In the genomic region with DNA sequence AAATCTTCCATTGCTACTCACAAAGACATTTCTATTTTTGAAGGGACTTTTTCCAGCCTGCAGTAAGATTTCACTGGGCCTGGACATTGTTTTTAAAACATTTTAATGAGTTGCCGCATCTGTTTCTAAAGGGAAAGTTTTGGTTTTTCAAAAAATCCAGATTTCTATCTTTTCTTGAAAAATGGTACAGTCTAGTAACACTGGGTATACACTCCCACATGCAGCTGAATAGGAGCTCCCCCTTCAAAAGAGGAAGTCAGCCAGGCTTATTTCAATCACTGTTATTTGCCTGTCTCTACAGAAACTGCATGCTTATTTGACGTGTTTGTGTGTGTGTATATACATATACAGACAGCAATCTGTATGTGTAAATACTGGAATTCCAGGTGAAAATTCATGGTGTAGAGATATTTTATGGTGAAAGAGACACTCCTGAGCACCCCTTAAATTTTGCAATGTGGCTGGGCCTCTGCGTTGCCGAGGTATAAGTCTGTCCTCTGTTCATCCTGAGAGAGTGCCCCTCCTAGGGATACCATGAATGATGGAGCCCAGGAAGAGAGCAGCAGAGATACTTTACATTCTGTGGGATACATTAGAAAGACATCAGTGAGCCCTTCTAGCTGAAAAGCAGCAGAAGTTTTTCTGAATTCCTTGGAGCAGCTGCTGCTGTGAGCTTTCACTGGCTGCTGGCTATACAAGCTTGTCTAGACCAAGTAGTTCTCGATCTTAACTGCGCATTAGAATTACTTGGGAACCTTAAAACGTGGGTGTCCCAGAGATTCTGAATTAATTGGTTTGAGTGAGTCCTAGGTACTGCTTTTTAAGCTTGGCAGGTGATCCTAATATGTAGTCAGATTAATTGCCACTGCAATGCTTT, we compare ENCODE assay signal across 9 cellular contexts. TPM values are rescaled to one million over a fixed set of nuclear protein-coding genes. Genes with fewer than 3 reads are reported as not detected.
DNase-seq lines count a peak whose midpoint lies in the region; ATAC-seq and TF ChIP-seq lines count a peak whose summit lies in the region.
"Had no signal": no experiment of that assay in that cellular context is flagged by ENCODE, and none has a peak within 500 bp of the region (broad histone marks: within the 10 kb centered on the region; RNA-seq: fewer than 3 reads in every experiment).

No MANE protein-coding gene starts in this region.

- H3K27me3 Mint-ChIP-seq in activated B cell treated with CpG ODN at 0.5 μM for 24 hours, result no peaks in the 10 kb centered on the region

- H4K20me1 ChIP-seq in SK-N-SH (ENCODE audit: insufficient read depth), result no peaks in the 10 kb centered on the region

- H3K36me3 Mint-ChIP-seq in activated B cell treated with CpG ODN at 0.5 μM for 24 hours (ENCODE audit: low read depth), result no peaks in the 10 kb centered on the region

- no peak overlapping the region for H3K4me2 ChIP-seq in SK-N-SH

- TF ChIP-seq RAD21 in SK-N-SH (IDR thresholded peaks at IDR 0.05; ENCODE audit: low read length), result no peak

- TF ChIP-seq EP300 in stomach (IDR thresholded peaks at IDR 0.05), result no peak
- TF ChIP-seq EP300 in SK-N-SH (IDR thresholded peaks at IDR 0.05; ENCODE audit: borderline replicate concordance in 1 of 2, low read depth in 1 of 2, low read length in 1 of 2), result no peak

- POLR2A ChIA-PET in activated B cell treated with CpG ODN at 0.5 μM for 24 hours (lab: Charles Lee) (interaction anchor here (0.6 to 3.6 kb wide), 2 partner anchors 13 to 145 kb away, joined by 3 to 43 read pairs; a partner anchor contains a TSS), SK-N-SH (lab: Yijun Ruan, JAX) (no interaction called here)

- CTCF ChIA-PET in activated B cell treated with CpG ODN at 0.5 μM for 24 hours (lab: Charles Lee) (interaction anchor here (0.7 to 1.7 kb wide), 2 partner anchors 28 to 348 kb away, joined by 3 to 5 read pairs; no protein-coding TSS in a partner anchor), SK-N-SH (lab: Yijun Ruan, JAX) (no interaction called here)

- H3K9me3 Mint-ChIP-seq in activated B cell treated with CpG ODN at 0.5 μM for 24 hours, result no peaks in the 10 kb centered on the region
- H3K9me3 Mint-ChIP-seq: T-helper 1 cell treated with Interleukin-12 subunit alpha and Interleukin-12 subunit beta and Interleukin-4 antibody, amounts not matched to agents 30 μg/mL and 1 μg/mL, for 36 hours had no signal

- 62 to 72% (median 66%) methylated on average over 7 of the region's 7 CpGs for WGBS in stomach, 5 donors
- 73% methylated on average over 7 of the region's 7 CpGs for WGBS in SK-N-SH (ENCODE audit: low lambda C conversion rate)

- no peak overlapping the region for H3K4me3 Mint-ChIP-seq in activated B cell treated with CpG ODN at 0.5 μM for 24 hours
- H3K4me3 Mint-ChIP-seq: T-helper 1 cell treated with Interleukin-12 subunit alpha and Interleukin-12 subunit beta and Interleukin-4 antibody, amounts not matched to agents 30 μg/mL and 1 μg/mL, for 36 hours had no signal

- H3K9me2 ChIP-seq in SK-N-SH, result no peaks in the 10 kb centered on the region

- H3K27ac ChIP-seq in stomach (peak overlapping the region in 3 of 5 donors; percentile 24 to 59 (median 51)), SK-N-SH (ENCODE audit: low read depth in 2 of 2, low read length in 1 of 2) (no peak overlapping the region)

- no peak for TF ChIP-seq POLR2A in stomach (IDR thresholded peaks at IDR 0.05)

- H3K4me3 ChIP-seq in stomach (no peak overlapping the region), SK-N-SH (ENCODE audit: low read depth in 2 of 2, low read length in 1 of 2) (no peak overlapping the region)

- DNase-seq in DMS153 (lab: John Stamatoyannopoulos, UW), result peak; percentile 9
- no peak for DNase-seq in DMS153 treated with DMSO at 0.1 percent for 48 hours (lab: John Stamatoyannopoulos, UW; ENCODE audit: unreplicated experiment)
- DNase-seq in activated B cell treated with CpG ODN at 0.5 μM for 24 hours, result no peak
- no peak for DNase-seq in stomach
- DNase-seq in NCI-H82 (lab: John Stamatoyannopoulos, UW), result no peak
- no peak for DNase-seq in stimulated activated CD8-positive, alpha-beta memory T cell treated with anti-CD3 and anti-CD28 coated beads, Interleukin-4, amount 100 ng/mL, for 48 hours
- no peak for DNase-seq in SK-N-SH

- no peaks in the 10 kb centered on the region for H3K36me3 ChIP-seq in stomach
- no peaks in the 10 kb centered on the region for H3K36me3 ChIP-seq in SK-N-SH (replicated peaks in 1 of 2; ENCODE audit: control insufficient read depth in 1 of 2, insufficient read depth in 2 of 2, low read length in 1 of 2)

- H3K27ac Mint-ChIP-seq in activated B cell treated with CpG ODN at 0.5 μM for 24 hours, result peak overlapping the region; percentile 46
- H3K27ac Mint-ChIP-seq: T-helper 1 cell treated with Interleukin-12 subunit alpha and Interleukin-12 subunit beta and Interleukin-4 antibody, amounts not matched to agents 30 μg/mL and 1 μg/mL, for 36 hours had no signal

- no peaks in the 10 kb centered on the region for H3F3A ChIP-seq in SK-N-SH (replicated peaks; ENCODE audit: insufficient read depth)

- H3K27me3 ChIP-seq in stomach (no peaks in the 10 kb centered on the region), SK-N-SH (ENCODE audit: insufficient read depth) (no peaks in the 10 kb centered on the region)

- no peaks in the 10 kb centered on the region for H3K79me2 ChIP-seq in SK-N-SH (ENCODE audit: insufficient read depth)

- intact Hi-C loops in activated B cell treated with CpG ODN at 0.5 μM for 24 hours (cut with micrococcal nuclease) (loop anchor here (1.0 kb wide), 2 partner anchors 12 to 28 kb away; a partner anchor contains a TSS), stomach (cut with DNase I; ENCODE audit: low total_unique reads) (no loop called here)

- H3K9ac ChIP-seq in SK-N-SH, result no peak overlapping the region

- peaks cover 20% of the 10 kb centered on the region for H3K4me1 Mint-ChIP-seq in activated B cell treated with CpG ODN at 0.5 μM for 24 hours

- H3K9me3 ChIP-seq in stomach (no peaks in the 10 kb centered on the region), SK-N-SH (no peaks in the 10 kb centered on the region)

- H3K4me1 ChIP-seq in stomach, result peaks cover 9 to 26% (median 18%) of the 10 kb centered on the region in 4 donors
- no peaks in the 10 kb centered on the region; a peak in 1 of 4 replicates for H3K4me1 ChIP-seq in SK-N-SH (ENCODE audit: control insufficient read depth in 1 of 2, insufficient read depth in 2 of 2, low read depth in 1 of 2, low read length in 1 of 2)

- TF ChIP-seq CTCF in activated B cell treated with CpG ODN at 0.5 μM for 24 hours (IDR thresholded peaks at IDR 0.05), result no peak
- no peak for TF ChIP-seq CTCF in stomach (IDR thresholded peaks at IDR 0.05)
- TF ChIP-seq CTCF in SK-N-SH (IDR thresholded peaks at IDR 0.05), result no peak

- H2AFZ ChIP-seq in SK-N-SH (ENCODE audit: low read depth), result no peak overlapping the region

- ATAC-seq in HG03135 (IDR thresholded peaks at IDR 0.05; ENCODE audit: unreplicated experiment), result peak; percentile 91
- peak; percentile 96 for ATAC-seq in activated B cell treated with CpG ODN at 0.5 μM for 24 hours (ENCODE audit: low read depth)

TF ChIP-seq in SK-N-SH, 30 proteins besides CTCF, POLR2A, EP300 and RAD21:
- no peak for TF ChIP-seq MXI1 (IDR thresholded peaks at IDR 0.05; ENCODE audit: low read depth, low read length)
- no peak for TF ChIP-seq SMC3 (IDR thresholded peaks at IDR 0.05; ENCODE audit: low read depth, low read length)
- no peak for TF ChIP-seq ELF1 (IDR thresholded peaks at IDR 0.05)

RNA-seq across cellular contexts. Expression of a gene that starts 12.0 kb away (rescaled TPM):
- total RNA-seq in activated B cell treated with CpG ODN at 0.5 μM for 24 hours (63.5 and 63.8 TPM in 2 replicates), stomach (10 to 100 TPM in 3 of 5 donors, not detected in 2; 16.2 to 35.0 (median 18.3) TPM)
- polyA plus RNA-seq in stomach (10 to 100 TPM; 46.3 to 99.9 (median 85.0) TPM), SK-N-SH (2012; rRNA removed) (21.9 and 22.9 TPM in 2 replicates)
- polyA plus RNA-seq in SK-N-SH (2012; cell fraction: cytosol; rRNA removed), result 29.8 and 45.0 TPM in 2 replicates
- 5.2 and 7.5 TPM in 2 replicates for polyA plus RNA-seq in SK-N-SH (2012; cell fraction: nucleus; rRNA removed)

RNA-seq across cellular contexts. Expression of a gene that starts 28.5 kb away (rescaled TPM):
- 44.8 and 58.8 TPM in 2 replicates for total RNA-seq in activated B cell treated with CpG ODN at 0.5 μM for 24 hours
- total RNA-seq in stomach, result 10 to 100 TPM; 40.8 to 85.4 (median 43.8) TPM
- 10 to 100 TPM; 11.8 to 39.4 (median 31.2) TPM for polyA plus RNA-seq in stomach
- polyA plus RNA-seq in SK-N-SH (2012; rRNA removed), result 26.2 and 30.4 TPM in 2 replicates
- polyA plus RNA-seq in SK-N-SH (2012; cell fraction: cytosol; rRNA removed), result 25.6 and 26.3 TPM in 2 replicates
- polyA plus RNA-seq in SK-N-SH (2012; cell fraction: nucleus; rRNA removed), result 30.1 and 47.1 TPM in 2 replicates

Comparison
In these comparisons a context has a peak if more than half of its experiments do, and no peak if none do; other contexts are left out.
1. H3K27ac ChIP-seq: peak in stomach (3 of 5); none in SK-N-SH (0 of 2).